13 cellular contexts compared by ENCODE assay signal in the genomic region with DNA sequence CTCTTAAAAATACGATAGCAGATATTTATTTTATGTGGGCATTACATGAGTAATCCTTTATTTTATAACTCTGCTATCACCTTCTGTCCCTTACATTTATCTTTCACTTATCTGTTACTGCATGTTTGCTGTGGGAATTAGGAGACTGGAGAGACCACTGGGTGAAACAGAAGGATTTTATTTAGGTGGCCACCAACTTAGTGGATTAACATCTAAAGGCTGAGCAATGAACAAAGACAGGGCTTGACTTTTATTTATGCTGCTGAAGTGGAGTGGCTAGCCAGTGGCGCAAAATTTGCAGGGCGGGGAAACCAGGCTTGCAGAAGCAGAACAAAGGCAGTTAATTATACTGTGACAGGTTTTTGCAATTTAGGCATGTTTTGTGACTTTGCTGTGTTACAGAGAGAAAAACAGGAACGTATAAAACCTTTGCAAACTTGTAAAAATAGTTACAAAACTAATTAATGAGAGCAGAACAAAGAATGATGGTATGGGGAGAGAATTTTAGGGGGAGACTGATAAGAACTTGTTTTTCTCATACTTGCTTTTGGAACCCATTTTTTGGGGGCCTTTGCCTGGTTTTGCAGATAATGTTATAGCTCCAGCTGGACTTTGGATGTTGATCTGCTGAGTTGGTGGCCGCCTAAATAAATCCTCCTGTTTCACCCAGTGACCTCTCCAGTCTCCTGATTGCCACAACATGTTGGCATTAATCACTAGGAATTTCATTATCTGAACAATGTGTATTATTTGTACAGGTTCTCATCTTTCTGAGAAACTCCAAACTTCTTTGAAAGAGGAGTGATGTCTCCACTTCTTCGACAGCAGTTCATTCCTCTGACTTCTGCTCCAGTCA. TPM values are rescaled to one million over a fixed set of nuclear protein-coding genes. Genes with fewer than 3 reads are reported as not detected.
DNase-seq lines count a peak whose midpoint lies in the region; ATAC-seq and TF ChIP-seq lines count a peak whose summit lies in the region.
"Had no signal": no experiment of that assay in that cellular context is flagged by ENCODE, and none has a peak within 500 bp of the region (broad histone marks: within the 10 kb centered on the region; RNA-seq: fewer than 3 reads in every experiment).

No MANE protein-coding gene starts in this region.

- DNase-seq in DMS 273 (lab: John Stamatoyannopoulos, UW; ENCODE audit: unreplicated experiment) (peak; percentile 48), DMS 273 treated with DMSO at 0.1 percent for 48 hours (lab: John Stamatoyannopoulos, UW) (no peak), T-helper 17 cell (no peak), left kidney (ENCODE audit: low read depth, low spot score) (peak; percentile 10)
- DNase-seq: activated CD8-positive, alpha-beta T cell treated with anti-CD3 and anti-CD28 coated beads, Interleukin-2, amount 10 ng/mL, durations not matched to agents 7 days and 5 days; activated naive CD4-positive, alpha-beta T cell treated with Interleukin-2 at 50 U/mL for 16 hours; tibial artery had no signal

- ATAC-seq in T-helper 17 cell: no peak
- no peak for ATAC-seq in HG02610 (IDR thresholded peaks at IDR 0.05; ENCODE audit: unreplicated experiment)
- ATAC-seq in GM21423 (IDR thresholded peaks at IDR 0.05; ENCODE audit: unreplicated experiment): no peak
- no peak for ATAC-seq in stimulated activated memory B cell treated with anti-CD40 and anti-IgM and Interleukin-4, amounts not matched to agents 10 μg/mL and 1 μg/mL and 100 μg/mL, for 72 hours
- ATAC-seq: activated CD8-positive, alpha-beta T cell treated with anti-CD3 and anti-CD28 coated beads, Interleukin-2, amount 10 ng/mL, durations not matched to agents 7 days and 5 days had no signal

- no peaks in the 10 kb centered on the region for H3K9me3 ChIP-seq in HEK293 (ENCODE audit: control insufficient read depth, insufficient read depth, low read depth, low read length)
- H3K9me3 ChIP-seq in T-helper 17 cell (ENCODE audit: control insufficient read depth, low read length, poor library complexity, severe bottlenecking): peaks cover 15% of the 10 kb centered on the region

- H3K4me1 Mint-ChIP-seq in T-helper 17 cell: peaks cover 4% of the 10 kb centered on the region
- H3K4me1 Mint-ChIP-seq in stimulated activated memory B cell treated with anti-CD40 and anti-IgM and Interleukin-4, amounts not matched to agents 10 μg/mL and 1 μg/mL and 100 μg/mL, for 72 hours: peaks cover 7% of the 10 kb centered on the region

- H3K9me3 Mint-ChIP-seq in stimulated activated memory B cell treated with anti-CD40 and anti-IgM and Interleukin-4, amounts not matched to agents 10 μg/mL and 1 μg/mL and 100 μg/mL, for 72 hours: peaks cover 16% of the 10 kb centered on the region

- peaks cover 17% of the 10 kb centered on the region for H3K36me3 Mint-ChIP-seq in T-helper 17 cell (ENCODE audit: low read depth)
- peaks cover 72% of the 10 kb centered on the region for H3K36me3 Mint-ChIP-seq in stimulated activated memory B cell treated with anti-CD40 and anti-IgM and Interleukin-4, amounts not matched to agents 10 μg/mL and 1 μg/mL and 100 μg/mL, for 72 hours

- H3K36me3 ChIP-seq in HEK293 (ENCODE audit: control insufficient read depth in 2 of 2, insufficient read depth in 1 of 2, low read length in 2 of 2): peaks cover 0 to 25% of the 10 kb centered on the region in 2 experiments; a peak in 1 of 3 replicates

- H3K27ac Mint-ChIP-seq in T-helper 17 cell: peak overlapping the region; percentile 17
- no peak overlapping the region for H3K27ac Mint-ChIP-seq in stimulated activated memory B cell treated with anti-CD40 and anti-IgM and Interleukin-4, amounts not matched to agents 10 μg/mL and 1 μg/mL and 100 μg/mL, for 72 hours
- H3K27ac Mint-ChIP-seq: activated CD8-positive, alpha-beta T cell treated with anti-CD3 and anti-CD28 coated beads, Interleukin-2, amount 10 ng/mL, durations not matched to agents 7 days and 5 days had no signal

- H3K27ac ChIP-seq in HEK293 (ENCODE audit: extremely low read depth, low read depth, low read length): no peak overlapping the region
- H3K27ac ChIP-seq: 22Rv1, RWPE1, tibial artery had no signal

- H3K4me3 ChIP-seq in HEK293 (ENCODE audit: low read depth, low read length): no peak overlapping the region
- H3K4me3 ChIP-seq: tibial artery had no signal

- CTCF ChIA-PET in HEK293 (lab: Yijun Ruan, JAX): no interaction called here

- no peak for TF ChIP-seq CTCF in HEK293 (tag by site-specific recombination; IDR thresholded peaks at IDR 0.05)

- H3K4me3 Mint-ChIP-seq in T-helper 17 cell: no peak overlapping the region
- H3K4me3 Mint-ChIP-seq in stimulated activated memory B cell treated with anti-CD40 and anti-IgM and Interleukin-4, amounts not matched to agents 10 μg/mL and 1 μg/mL and 100 μg/mL, for 72 hours: no peak overlapping the region
- H3K4me3 Mint-ChIP-seq: activated CD8-positive, alpha-beta T cell treated with anti-CD3 and anti-CD28 coated beads, Interleukin-2, amount 10 ng/mL, durations not matched to agents 7 days and 5 days had no signal

- H3K27me3 Mint-ChIP-seq in T-helper 17 cell: no peaks in the 10 kb centered on the region
- H3K27me3 Mint-ChIP-seq in stimulated activated memory B cell treated with anti-CD40 and anti-IgM and Interleukin-4, amounts not matched to agents 10 μg/mL and 1 μg/mL and 100 μg/mL, for 72 hours: no peaks in the 10 kb centered on the region

- H3K4me1 ChIP-seq in HEK293 (ENCODE audit: control insufficient read depth, insufficient read depth, low read length): no peaks in the 10 kb centered on the region
- H3K4me1 ChIP-seq: tibial artery had no signal

- POLR2A ChIA-PET in HEK293 (lab: Yijun Ruan, JAX): no interaction called here

TF ChIP-seq in HEK293, 187 proteins besides CTCF, POLR2A, EP300 and RAD21 (continues in another document):
- no peak for TF ChIP-seq BCL11B (tag by site-specific recombination; IDR thresholded peaks at IDR 0.05; ENCODE audit: low read depth)
- no peak for TF ChIP-seq ZNF561 (tag by site-specific recombination; IDR thresholded peaks at IDR 0.05; ENCODE audit: borderline replicate concordance)
- TF ChIP-seq, protein P1, sequence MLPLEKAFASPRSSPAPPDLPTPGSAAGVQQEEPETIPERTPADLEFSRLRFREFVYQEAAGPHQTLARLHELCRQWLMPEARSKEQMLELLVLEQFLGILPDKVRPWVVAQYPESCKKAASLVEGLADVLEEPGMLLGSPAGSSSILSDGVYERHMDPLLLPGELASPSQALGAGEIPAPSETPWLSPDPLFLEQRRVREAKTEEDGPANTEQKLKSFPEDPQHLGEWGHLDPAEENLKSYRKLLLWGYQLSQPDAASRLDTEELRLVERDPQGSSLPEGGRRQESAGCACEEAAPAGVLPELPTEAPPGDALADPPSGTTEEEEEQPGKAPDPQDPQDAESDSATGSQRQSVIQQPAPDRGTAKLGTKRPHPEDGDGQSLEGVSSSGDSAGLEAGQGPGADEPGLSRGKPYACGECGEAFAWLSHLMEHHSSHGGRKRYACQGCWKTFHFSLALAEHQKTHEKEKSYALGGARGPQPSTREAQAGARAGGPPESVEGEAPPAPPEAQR (tag by site-specific recombination; IDR thresholded peaks at IDR 0.05): no peak
- TF ChIP-seq ZNF544 (tag by site-specific recombination; IDR thresholded peaks at IDR 0.05): 0 out of 2 replicates have a peak, but pooled peaks have one; percentile 33
- no peak for TF ChIP-seq ZNF350 (tag by site-specific recombination; IDR thresholded peaks at IDR 0.05)
- no peak for TF ChIP-seq ZNF394 (tag by site-specific recombination; IDR thresholded peaks at IDR 0.05; ENCODE audit: borderline replicate concordance)
- no peak for TF ChIP-seq ZFP37 (tag by site-specific recombination; IDR thresholded peaks at IDR 0.05)
- 0 out of 2 replicates have a peak, but pooled peaks have one; percentile 58 for TF ChIP-seq ZNF571 (tag by site-specific recombination; IDR thresholded peaks at IDR 0.05)
- TF ChIP-seq, protein P2, sequence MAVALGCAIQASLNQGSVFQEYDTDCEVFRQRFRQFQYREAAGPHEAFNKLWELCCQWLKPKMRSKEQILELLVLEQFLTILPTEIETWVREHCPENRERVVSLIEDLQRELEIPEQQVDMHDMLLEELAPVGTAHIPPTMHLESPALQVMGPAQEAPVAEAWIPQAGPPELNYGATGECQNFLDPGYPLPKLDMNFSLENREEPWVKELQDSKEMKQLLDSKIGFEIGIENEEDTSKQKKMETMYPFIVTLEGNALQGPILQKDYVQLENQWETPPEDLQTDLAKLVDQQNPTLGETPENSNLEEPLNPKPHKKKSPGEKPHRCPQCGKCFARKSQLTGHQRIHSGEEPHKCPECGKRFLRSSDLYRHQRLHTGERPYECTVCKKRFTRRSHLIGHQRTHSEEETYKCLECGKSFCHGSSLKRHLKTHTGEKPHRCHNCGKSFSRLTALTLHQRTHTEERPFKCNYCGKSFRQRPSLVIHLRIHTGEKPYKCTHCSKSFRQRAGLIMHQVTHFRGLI (tag by site-specific recombination; IDR thresholded peaks at IDR 0.05): no peak
- TF ChIP-seq ZNF133 (tag by site-specific recombination; IDR thresholded peaks at IDR 0.05): no peak
- TF ChIP-seq ZSCAN30 (tag by site-specific recombination; IDR thresholded peaks at IDR 0.05): peak; percentile 49; the same call in 1 of the 2 replicates
- no peak for TF ChIP-seq ZBTB48 (tag by site-specific recombination; IDR thresholded peaks at IDR 0.05)
- TF ChIP-seq ZNF266 (tag by site-specific recombination; IDR thresholded peaks at IDR 0.05; ENCODE audit: low read depth): no peak
- TF ChIP-seq, protein P3, sequence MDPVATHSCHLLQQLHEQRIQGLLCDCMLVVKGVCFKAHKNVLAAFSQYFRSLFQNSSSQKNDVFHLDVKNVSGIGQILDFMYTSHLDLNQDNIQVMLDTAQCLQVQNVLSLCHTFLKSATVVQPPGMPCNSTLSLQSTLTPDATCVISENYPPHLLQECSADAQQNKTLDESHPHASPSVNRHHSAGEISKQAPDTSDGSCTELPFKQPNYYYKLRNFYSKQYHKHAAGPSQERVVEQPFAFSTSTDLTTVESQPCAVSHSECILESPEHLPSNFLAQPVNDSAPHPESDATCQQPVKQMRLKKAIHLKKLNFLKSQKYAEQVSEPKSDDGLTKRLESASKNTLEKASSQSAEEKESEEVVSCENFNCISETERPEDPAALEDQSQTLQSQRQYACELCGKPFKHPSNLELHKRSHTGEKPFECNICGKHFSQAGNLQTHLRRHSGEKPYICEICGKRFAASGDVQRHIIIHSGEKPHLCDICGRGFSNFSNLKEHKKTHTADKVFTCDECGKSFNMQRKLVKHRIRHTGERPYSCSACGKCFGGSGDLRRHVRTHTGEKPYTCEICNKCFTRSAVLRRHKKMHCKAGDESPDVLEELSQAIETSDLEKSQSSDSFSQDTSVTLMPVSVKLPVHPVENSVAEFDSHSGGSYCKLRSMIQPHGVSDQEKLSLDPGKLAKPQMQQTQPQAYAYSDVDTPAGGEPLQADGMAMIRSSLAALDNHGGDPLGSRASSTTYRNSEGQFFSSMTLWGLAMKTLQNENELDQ (tag by site-specific recombination; IDR thresholded peaks at IDR 0.05; ENCODE audit: low read depth): no peak

RNA-seq across cellular contexts. Expression of a gene that starts 18.0 kb away (rescaled TPM):
- 100 to 1,000 TPM; 120 to 143 TPM for total RNA-seq in T-helper 17 cell

RNA-seq across cellular contexts. Expression of a gene that starts 44.2 kb away (rescaled TPM):
- 10 to 100 TPM; 25.3 to 31.1 TPM for total RNA-seq in T-helper 17 cell

Comparison
In these comparisons a context has a peak if more than half of its experiments do, and no peak if none do; other contexts are left out.
1. DNase-seq: peak in DMS 273 (single experiment) and left kidney (single experiment); none in DMS 273 treated with DMSO at 0.1 percent for 48 hours (single experiment) and T-helper 17 cell (0 of 3).